Comparison of ENCODE assay signal across 9 cellular contexts in genomic region chr7:50393547-50394252, GRCh38. TPM values are rescaled to one million over a fixed set of nuclear protein-coding genes. Genes with fewer than 3 reads are reported as not detected.
DNase-seq lines count a peak whose midpoint lies in the region; ATAC-seq and TF ChIP-seq lines count a peak whose summit lies in the region.
"Had no signal": no experiment of that assay in that cellular context is flagged by ENCODE, and none has a peak within 500 bp of the region (broad histone marks: within the 10 kb centered on the region; RNA-seq: fewer than 3 reads in every experiment).

No MANE protein-coding gene starts in this region.

- H3K36me3 Mint-ChIP-seq in activated T-cell treated with anti-CD3 and anti-CD28 coated beads, Interleukin-2, amount 50 U/mL, for 4 hours (ENCODE audit: insufficient read depth) = peaks cover 68% of the 10 kb centered on the region

- H3K9me3 ChIP-seq in left lung = no peaks in the 10 kb centered on the region

- peak overlapping the region; percentile 39 for H3K4me3 Mint-ChIP-seq in activated T-cell treated with anti-CD3 and anti-CD28 coated beads, Interleukin-2, amount 50 U/mL, for 4 hours

- intact Hi-C loops in left lung (cut with DNase I) (no loop called here), left colon (cut with DNase I, micrococcal nuclease) (no loop called here)

- H3K27me3 Mint-ChIP-seq in activated T-cell treated with anti-CD3 and anti-CD28 coated beads, Interleukin-2, amount 50 U/mL, for 4 hours (ENCODE audit: low read depth) = no peaks in the 10 kb centered on the region

- no peak overlapping the region for H3K4me3 ChIP-seq in left lung

- peaks cover 0 to 17% of the 10 kb centered on the region in 2 donors for H3K4me1 ChIP-seq in left lung

- H3K36me3 ChIP-seq in left lung = peaks cover 0 to 56% of the 10 kb centered on the region in 2 donors

- ATAC-seq in GM19043 (IDR thresholded peaks at IDR 0.05; ENCODE audit: low read depth, unreplicated experiment) = peak; percentile 42
- peak; percentile 36 for ATAC-seq in HG03469 (IDR thresholded peaks at IDR 0.05; ENCODE audit: unreplicated experiment)
- ATAC-seq in activated T-cell treated with anti-CD3 and anti-CD28 coated beads, Interleukin-2, amount 50 U/mL, for 4 hours = no peak
- no peak for ATAC-seq in left lung
- no peak for ATAC-seq in left colon
- ATAC-seq in HG02840 (IDR thresholded peaks at IDR 0.05; ENCODE audit: low FRiP score, unreplicated experiment) = no peak

- H3K4me1 Mint-ChIP-seq in activated T-cell treated with anti-CD3 and anti-CD28 coated beads, Interleukin-2, amount 50 U/mL, for 4 hours (ENCODE audit: low read depth) = peaks cover 92% of the 10 kb centered on the region

- peak overlapping the region in 1 of 2 donors; percentile 0 for H3K27ac ChIP-seq in left lung

- no peak for TF ChIP-seq CTCF in left lung (IDR thresholded peaks at IDR 0.05)

- H3K27me3 ChIP-seq in left lung = peaks cover 0 to 9% of the 10 kb centered on the region in 2 donors

- DNase-seq in activated T-cell treated with anti-CD3 and anti-CD28 coated beads, Interleukin-2, amount 50 U/mL, for 4 hours = peak; percentile 35
- peak; percentile 34 for DNase-seq in stimulated activated CD8-positive, alpha-beta memory T cell treated with anti-CD3 and anti-CD28 coated beads, Interleukin-15, amount 100 ng/mL, for 1 hour (ENCODE audit: low read depth)
- DNase-seq in left lung = no peak
- no peak for DNase-seq in left colon
- DNase-seq in NCI-H2029 (lab: John Stamatoyannopoulos, UW) = no peak
- DNase-seq: mesendoderm had no signal

- peaks cover 5% of the 10 kb centered on the region for H3K9me3 Mint-ChIP-seq in activated T-cell treated with anti-CD3 and anti-CD28 coated beads, Interleukin-2, amount 50 U/mL, for 4 hours

RNA-seq across cellular contexts. Expression of gene FIGNL1, which starts 56.5 kb away (rescaled TPM):
- total RNA-seq in activated T-cell treated with anti-CD3 and anti-CD28 coated beads, Interleukin-2, amount 50 U/mL, for 4 hours = 10 to 100 TPM; 27.9 to 40.7 (median 35.1) TPM
- total RNA-seq in left lung (10 to 100 TPM; 12.0 to 13.5 TPM), left colon (1 to 10 TPM; 4.4 to 6.5 TPM)

Comparison
In these comparisons a context has a peak if more than half of its experiments do, and no peak if none do; other contexts are left out.
1. ATAC-seq: peak in GM19043 (single experiment) and HG03469 (single experiment); none in activated T-cell treated with anti-CD3 and anti-CD28 coated beads, Interleukin-2, amount 50 U/mL, for 4 hours (0 of 2), left lung (single experiment), left colon (single experiment) and HG02840 (single experiment).
2. DNase-seq: peak in activated T-cell treated with anti-CD3 and anti-CD28 coated beads, Interleukin-2, amount 50 U/mL, for 4 hours (single experiment) and stimulated activated CD8-positive, alpha-beta memory T cell treated with anti-CD3 and anti-CD28 coated beads, Interleukin-15, amount 100 ng/mL, for 1 hour (single experiment); none in left lung (0 of 2), left colon (0 of 2) and NCI-H2029 (single experiment).